Comparison of ENCODE assay signal across 24 cellular contexts in genomic region chr11:116539211-116539610, GRCh38.
DNase-seq lines count a peak whose midpoint lies in the region; TF ChIP-seq lines count a peak whose summit lies in the region.
"Had no signal": no experiment of that assay in that cellular context is flagged by ENCODE, and none has a peak within 500 bp of the region (broad histone marks: within the 10 kb centered on the region; RNA-seq: fewer than 3 reads in every experiment).

No MANE protein-coding gene starts in this region.

- peaks cover 22% of the 10 kb centered on the region for H3K27me3 Mint-ChIP-seq in endodermal cell (ENCODE audit: insufficient read depth)
- H3K27me3 Mint-ChIP-seq in CD8-positive, alpha-beta memory T cell = peaks cover 14 to 37% of the 10 kb centered on the region in 2 donors

- H3K9me3 Mint-ChIP-seq in endodermal cell = no peaks in the 10 kb centered on the region
- H3K9me3 Mint-ChIP-seq in CD8-positive, alpha-beta memory T cell = peaks cover 0 to 2% (median 0%) of the 10 kb centered on the region in 5 donors

- intact Hi-C loops in posterior vena cava (cut with DNase I) (loop anchor here in 1 of 2 donors (10.0 kb wide), 1 partner anchor 726 kb away; no protein-coding TSS in a partner anchor), sigmoid colon (cut with DNase I) (no loop called here)

- TF ChIP-seq POLR2A in sigmoid colon (IDR thresholded peaks at IDR 0.05) = no peak

- TF ChIP-seq CTCF in endodermal cell (conservative IDR thresholded peaks at IDR 0.05) = no peak
- TF ChIP-seq CTCF in sigmoid colon (IDR thresholded peaks at IDR 0.05) = no peak

- no peak overlapping the region for H3K9ac ChIP-seq in endodermal cell (ENCODE audit: extremely low read depth, low read length, poor library complexity, severe bottlenecking)
- H3K9ac ChIP-seq: BLaER1 had no signal

- H3K4me3 ChIP-seq in endodermal cell (ENCODE audit: low read length) (no peak overlapping the region), sigmoid colon (no peak overlapping the region)
- H3K4me3 ChIP-seq in CD8-positive, alpha-beta memory T cell (ENCODE audit: low read length) = no peak overlapping the region
- H3K4me3 ChIP-seq: BLaER1, GM12878 had no signal

- WGBS in endodermal cell (ENCODE audit: insufficient coverage in 1 of 2, insufficient read length in 1 of 2), 2 experiments = 85 to 90% methylated on average over 4 of the region's 4 CpGs
- WGBS in sigmoid colon, 2 donors = 73 to 82% methylated on average over 4 of the region's 4 CpGs

- H3K27ac Mint-ChIP-seq in endodermal cell = no peak overlapping the region
- no peak overlapping the region for H3K27ac Mint-ChIP-seq in CD8-positive, alpha-beta memory T cell
- H3K27ac Mint-ChIP-seq: CD14-positive monocyte; CD4-positive, alpha-beta memory T cell had no signal

- TF ChIP-seq EP300 in sigmoid colon (IDR thresholded peaks at IDR 0.05) = no peak

- H3K27ac ChIP-seq in endodermal cell (ENCODE audit: low read depth, low read length) (no peak overlapping the region), sigmoid colon (no peak overlapping the region)
- H3K27ac ChIP-seq in CD8-positive, alpha-beta memory T cell (ENCODE audit: low read depth, low read length) = no peak overlapping the region
- H3K27ac ChIP-seq: BLaER1 had no signal

- H3K36me3 ChIP-seq in endodermal cell (ENCODE audit: control insufficient read depth, insufficient read depth, low read length) (no peaks in the 10 kb centered on the region), sigmoid colon (no peaks in the 10 kb centered on the region)
- no peaks in the 10 kb centered on the region for H3K36me3 ChIP-seq in CD8-positive, alpha-beta memory T cell (ENCODE audit: insufficient read depth, low read length)
- H3K36me3 ChIP-seq: BE2C, BLaER1 had no signal

- no peak overlapping the region for H3K4me3 Mint-ChIP-seq in endodermal cell
- no peak overlapping the region for H3K4me3 Mint-ChIP-seq in CD8-positive, alpha-beta memory T cell
- H3K4me3 Mint-ChIP-seq: CD14-positive monocyte; CD4-positive, alpha-beta memory T cell; CD4-positive, CD25-positive, alpha-beta regulatory T cell had no signal

- H3K36me3 Mint-ChIP-seq in endodermal cell (ENCODE audit: low read depth) = no peaks in the 10 kb centered on the region
- no peaks in the 10 kb centered on the region for H3K36me3 Mint-ChIP-seq in CD8-positive, alpha-beta memory T cell
- H3K36me3 Mint-ChIP-seq: CD14-positive monocyte; CD4-positive, alpha-beta memory T cell; CD4-positive, CD25-positive, alpha-beta regulatory T cell had no signal

- peaks cover 5% of the 10 kb centered on the region for H3K4me1 ChIP-seq in endodermal cell (ENCODE audit: control insufficient read depth, insufficient read depth, low read length)
- no peaks in the 10 kb centered on the region for H3K4me1 ChIP-seq in sigmoid colon
- H3K4me1 ChIP-seq in CD8-positive, alpha-beta memory T cell (ENCODE audit: insufficient read depth, low read length) = no peaks in the 10 kb centered on the region
- H3K4me1 ChIP-seq: BE2C, BLaER1 had no signal

- H3K9me3 ChIP-seq in endodermal cell (ENCODE audit: control insufficient read depth, low read length) (no peaks in the 10 kb centered on the region), sigmoid colon (peaks cover 0 to 2% (median 0%) of the 10 kb centered on the region in 4 donors)
- H3K9me3 ChIP-seq in CD8-positive, alpha-beta memory T cell (ENCODE audit: low read length) = no peaks in the 10 kb centered on the region
- H3K9me3 ChIP-seq: BLaER1 had no signal

- POLR2A ChIA-PET in CD8-positive, alpha-beta memory T cell (lab: Charles Lee) = no interaction called here

- peaks cover 10% of the 10 kb centered on the region for H3K27me3 ChIP-seq in endodermal cell (ENCODE audit: control insufficient read depth, insufficient read depth, low read length, poor library complexity, severe bottlenecking)
- H3K27me3 ChIP-seq in sigmoid colon = peaks cover 0 to 7% (median 0%) of the 10 kb centered on the region in 3 donors
- H3K27me3 ChIP-seq in CD8-positive, alpha-beta memory T cell (ENCODE audit: insufficient read depth, low read length, poor library complexity, severe bottlenecking) = no peaks in the 10 kb centered on the region
- H3K27me3 ChIP-seq: BE2C, BLaER1 had no signal

- H3K4me1 Mint-ChIP-seq in endodermal cell = peaks cover 23% of the 10 kb centered on the region
- H3K4me1 Mint-ChIP-seq in CD8-positive, alpha-beta memory T cell = no peaks in the 10 kb centered on the region
- H3K4me1 Mint-ChIP-seq: CD14-positive monocyte; CD4-positive, alpha-beta memory T cell; CD4-positive, CD25-positive, alpha-beta regulatory T cell had no signal

- CTCF ChIA-PET in CD8-positive, alpha-beta memory T cell (lab: Charles Lee) = no interaction called here

- peak; percentile 55 for DNase-seq in NCI-H446 treated with DMSO at 0.1 percent for 48 hours (lab: John Stamatoyannopoulos, UW)
- peak; percentile 17 for DNase-seq in endodermal cell
- peak; percentile 55 for DNase-seq in posterior vena cava (ENCODE audit: low spot score)
- peak; percentile 32 for DNase-seq in sigmoid colon
- DNase-seq in NCI-H1048 (lab: John Stamatoyannopoulos, UW) = no peak
- no peak for DNase-seq in cerebellar nuclear complex (lab: John Stamatoyannopoulos, UW)
- no peak for DNase-seq in CD8-positive, alpha-beta memory T cell
- DNase-seq in iPS-NIHi11 (ENCODE audit: low spot score) = no peak
- DNase-seq: 8988T; ACHN; BE2C; CD4-positive, alpha-beta memory T cell; CD4-positive, CD25-positive, alpha-beta regulatory T cell; COR-L47; DMS 273 treated with DMSO at 0.1 percent for 48 hours; DMS153; DMS53; DMS79; DND-41; EL; GDM1 had no signal

Comparison
In these comparisons a context has a peak if more than half of its experiments do, and no peak if none do; other contexts are left out.
1. DNase-seq: peak in NCI-H446 treated with DMSO at 0.1 percent for 48 hours (single experiment), endodermal cell (single experiment), posterior vena cava (single experiment) and sigmoid colon (single experiment); none in NCI-H1048 (single experiment), cerebellar nuclear complex (0 of 2), CD8-positive, alpha-beta memory T cell (0 of 5) and iPS-NIHi11 (single experiment).